Comparison of ENCODE assay signal across 25 cellular contexts in genomic region chr10:3606309-3606708, GRCh38.
"Had no signal": no experiment of that assay in that cellular context is flagged by ENCODE, and none has a peak within 500 bp of the region (broad histone marks: within the 10 kb centered on the region; RNA-seq: fewer than 3 reads in every experiment).

No MANE protein-coding gene starts in this region.

- H3K4me3 Mint-ChIP-seq: activated CD8-positive, alpha-beta memory T cell treated with anti-CD3 and anti-CD28 coated beads, Interleukin-2, amount 10 ng/mL, durations not matched to agents 7 days and 5 days; mesothelial cell of epicardium; naive B cell; neural crest cell; T-helper 17 cell had no signal

- H3K4me1 Mint-ChIP-seq: mesothelial cell of epicardium, naive B cell, neural crest cell had no signal

- H3K27ac Mint-ChIP-seq: activated CD8-positive, alpha-beta memory T cell treated with anti-CD3 and anti-CD28 coated beads, Interleukin-2, amount 10 ng/mL, durations not matched to agents 7 days and 5 days; mesothelial cell of epicardium; naive B cell; T-helper 17 cell had no signal

- DNase-seq: activated CD4-positive, alpha-beta T cell treated with anti-CD3 and anti-CD28 coated beads for 1 hour; activated CD4-positive, alpha-beta T cell treated with anti-CD3 and anti-CD28 coated beads, Interleukin-2, amount 50 U/mL, for 4 hours; activated CD8-positive, alpha-beta memory T cell treated with anti-CD3 and anti-CD28 coated beads, Interleukin-2, amount 10 ng/mL, durations not matched to agents 7 days and 5 days; activated naive CD4-positive, alpha-beta T cell; adrenal gland; aorta; body of pancreas; dermis blood vessel endothelial cell; effector CD4-positive, alpha-beta T cell; esophagus squamous epithelium; foreskin melanocyte; heart right ventricle; naive B cell; nucleus accumbens; pancreas; retina; SHP77 treated with DMSO at 0.1 percent for 48 hours; stimulated activated CD4-positive, alpha-beta T cell treated with anti-CD3 and anti-CD28 coated beads, Interleukin-12 subunit alpha, Interleukin-12 subunit beta, amount 100 ng/mL, for 4 hours; stimulated activated CD4-positive, alpha-beta T cell treated with anti-CD3 and anti-CD28 coated beads, Interleukin-4, amount 100 ng/mL, for 1 hour; T-helper 17 cell; T1000; WERI-Rb-1 had no signal

- ATAC-seq: activated CD8-positive, alpha-beta memory T cell treated with anti-CD3 and anti-CD28 coated beads, Interleukin-2, amount 10 ng/mL, durations not matched to agents 7 days and 5 days; body of pancreas; heart right ventricle; pancreas; sciatic nerve; T-helper 17 cell had no signal
